36 cellular contexts compared by ENCODE assay signal in genomic region chr2:120460511-120460910, GRCh38.
"Had no signal": no experiment of that assay in that cellular context is flagged by ENCODE, and none has a peak within 500 bp of the region (broad histone marks: within the 10 kb centered on the region; RNA-seq: fewer than 3 reads in every experiment).

No MANE protein-coding gene starts in this region.

- H3K4me1 Mint-ChIP-seq: activated B cell treated with CpG ODN at 0.5 μM for 24 hours; activated CD8-positive, alpha-beta memory T cell treated with anti-CD3 and anti-CD28 coated beads, Interleukin-2, amount 10 ng/mL, durations not matched to agents 7 days and 5 days; activated naive CD4-positive, alpha-beta T cell treated with anti-CD3 and anti-CD28 coated beads, Interleukin-2, amount 50 U/mL, for 24 hours; activated naive CD8-positive, alpha-beta T cell treated with anti-CD3 and anti-CD28 coated beads for 36 hours; activated naive CD8-positive, alpha-beta T cell treated with anti-CD3 and anti-CD28 coated beads, Interleukin-2, amount 50 U/mL, for 24 hours; T-helper 17 cell had no signal

- ATAC-seq: activated CD4-positive, CD25-positive, alpha-beta regulatory T cell treated with anti-CD3 and anti-CD28 coated beads, Interleukin-2, amount 50 U/mL, for 24 hours; activated CD8-positive, alpha-beta memory T cell treated with anti-CD3 and anti-CD28 coated beads, Interleukin-2, amount 10 ng/mL, durations not matched to agents 7 days and 5 days; activated CD8-positive, alpha-beta T cell treated with anti-CD3 and anti-CD28 coated beads, Interleukin-2, amount 10 ng/mL, durations not matched to agents 7 days and 5 days; activated naive CD8-positive, alpha-beta T cell treated with anti-CD3 and anti-CD28 coated beads, Interleukin-2, amount 50 U/mL, for 24 hours; esophagus mucosa; T-helper 17 cell had no signal

- H3K36me3 Mint-ChIP-seq: activated CD4-positive, alpha-beta memory T cell treated with anti-CD3 and anti-CD28 coated beads for 36 hours; activated CD8-positive, alpha-beta memory T cell treated with anti-CD3 and anti-CD28 coated beads, Interleukin-2, amount 10 ng/mL, durations not matched to agents 7 days and 5 days; activated naive CD8-positive, alpha-beta T cell treated with anti-CD3 and anti-CD28 coated beads for 36 hours had no signal

- H3K4me3 ChIP-seq: adrenal gland, ascending aorta, breast epithelium, cardiac muscle cell, coronary artery, dorsolateral prefrontal cortex had no signal

- H3K4me1 ChIP-seq: adrenal gland, ascending aorta, breast epithelium had no signal

- H3K27me3 ChIP-seq: adrenal gland, ascending aorta, breast epithelium had no signal

- DNase-seq: activated B cell treated with CpG ODN at 0.5 μM for 24 hours; activated CD4-positive, alpha-beta memory T cell treated with anti-CD3 and anti-CD28 coated beads for 36 hours; activated CD4-positive, alpha-beta T cell treated with anti-CD3 and anti-CD28 coated beads for 48 hours; activated CD8-positive, alpha-beta memory T cell treated with anti-CD3 and anti-CD28 coated beads, Interleukin-2, amount 10 ng/mL, durations not matched to agents 7 days and 5 days; activated CD8-positive, alpha-beta memory T cell treated with anti-CD3 and anti-CD28 coated beads, Interleukin-2, amount 50 U/mL, for 4 hours; activated CD8-positive, alpha-beta T cell treated with anti-CD3 and anti-CD28 coated beads, Interleukin-2, amount 10 ng/mL, durations not matched to agents 7 days and 5 days; activated effector memory CD4-positive, alpha-beta T cell treated with anti-CD3 and anti-CD28 coated beads, Interleukin-2, amount 50 U/mL, for 16 hours; activated naive CD4-positive, alpha-beta T cell treated with anti-CD3 and anti-CD28 coated beads for 36 hours; activated naive CD8-positive, alpha-beta T cell treated with anti-CD3 and anti-CD28 coated beads for 36 hours; activated naive CD8-positive, alpha-beta T cell treated with anti-CD3 and anti-CD28 coated beads, Interleukin-2, amount 50 U/mL, for 24 hours; activated T-cell treated with anti-CD3 and anti-CD28 coated beads, Interleukin-2, amount 50 U/mL, for 1 hour; activated T-cell treated with anti-CD3 and anti-CD28 coated beads, Interleukin-2, amount 50 U/mL, for 48 hours; adrenal gland; amygdala; central memory CD4-positive, alpha-beta T cell; cerebellar nuclear complex; dorsolateral prefrontal cortex; effector memory CD4-positive, alpha-beta T cell; endodermal cell; foreskin fibroblast; T-helper 1 cell; T-helper 17 cell; T1000; WERI-Rb-1 had no signal

- H3K4me3 Mint-ChIP-seq: activated B cell treated with CpG ODN at 0.5 μM for 24 hours; activated CD4-positive, alpha-beta memory T cell treated with anti-CD3 and anti-CD28 coated beads for 36 hours; activated CD8-positive, alpha-beta memory T cell treated with anti-CD3 and anti-CD28 coated beads, Interleukin-2, amount 10 ng/mL, durations not matched to agents 7 days and 5 days; activated CD8-positive, alpha-beta T cell treated with anti-CD3 and anti-CD28 coated beads, Interleukin-2, amount 10 ng/mL, durations not matched to agents 7 days and 5 days; activated naive CD4-positive, alpha-beta T cell treated with anti-CD3 and anti-CD28 coated beads for 36 hours; activated naive CD4-positive, alpha-beta T cell treated with anti-CD3 and anti-CD28 coated beads, Interleukin-2, amount 50 U/mL, for 24 hours; activated naive CD8-positive, alpha-beta T cell treated with anti-CD3 and anti-CD28 coated beads for 36 hours; activated naive CD8-positive, alpha-beta T cell treated with anti-CD3 and anti-CD28 coated beads, Interleukin-2, amount 50 U/mL, for 24 hours; activated T-helper 1 cell treated with anti-CD3 and anti-CD28 coated beads, Interleukin-12 subunit alpha, Interleukin-12 subunit beta, Interleukin-2, Interleukin-4 antibody, amounts not matched to agents 30 ng/mL and 10 ng/mL and 1 ng/mL, durations not matched to agents 14 hours and 24 hours and 36 hours; brain; dendritic cell treated with granulocyte-macrophage colony-stimulating factor and Interleukin-4, amounts not matched to agents 40 ng/mL and 50 ng/mL, for 4 days; endodermal cell; T-helper 17 cell; T-helper 2 cell treated with Interferon-gamma antibody and Interleukin-4, amounts not matched to agents 5 μg/mL and 100 μg/mL, for 36 hours had no signal

- H3K27me3 Mint-ChIP-seq: activated B cell treated with CpG ODN at 0.5 μM for 24 hours; activated naive CD8-positive, alpha-beta T cell treated with anti-CD3 and anti-CD28 coated beads for 36 hours; brain had no signal

- H3K9me3 Mint-ChIP-seq: activated T-helper 2 cell treated with anti-CD3 and anti-CD28 coated beads, Interferon-gamma antibody, Interleukin-2, Interleukin-4, amounts not matched to agents 10 μg/mL and 5 μg/mL and 100 μg/mL, durations not matched to agents 14 hours and 24 hours and 36 hours; T-helper 2 cell treated with Interferon-gamma antibody and Interleukin-4, amounts not matched to agents 5 μg/mL and 100 μg/mL, for 36 hours had no signal

- H3K36me3 ChIP-seq: adrenal gland, ascending aorta, breast epithelium, cardiac muscle cell, WERI-Rb-1 had no signal

- H3K27ac Mint-ChIP-seq: activated B cell treated with CpG ODN at 0.5 μM for 24 hours; activated CD4-positive, alpha-beta memory T cell treated with anti-CD3 and anti-CD28 coated beads for 36 hours; activated CD8-positive, alpha-beta memory T cell treated with anti-CD3 and anti-CD28 coated beads, Interleukin-2, amount 10 ng/mL, durations not matched to agents 7 days and 5 days; activated CD8-positive, alpha-beta T cell treated with anti-CD3 and anti-CD28 coated beads, Interleukin-2, amount 10 ng/mL, durations not matched to agents 7 days and 5 days; activated naive CD4-positive, alpha-beta T cell treated with anti-CD3 and anti-CD28 coated beads for 36 hours; activated naive CD4-positive, alpha-beta T cell treated with anti-CD3 and anti-CD28 coated beads, Interleukin-2, amount 50 U/mL, for 24 hours; activated naive CD8-positive, alpha-beta T cell treated with anti-CD3 and anti-CD28 coated beads for 36 hours; activated naive CD8-positive, alpha-beta T cell treated with anti-CD3 and anti-CD28 coated beads, Interleukin-2, amount 50 U/mL, for 24 hours; activated T-helper 1 cell treated with anti-CD3 and anti-CD28 coated beads, Interleukin-12 subunit alpha, Interleukin-12 subunit beta, Interleukin-2, Interleukin-4 antibody, amounts not matched to agents 30 ng/mL and 10 ng/mL and 1 ng/mL, durations not matched to agents 14 hours and 24 hours and 36 hours; activated T-helper 2 cell treated with anti-CD3 and anti-CD28 coated beads, Interferon-gamma antibody, Interleukin-2, Interleukin-4, amounts not matched to agents 10 μg/mL and 5 μg/mL and 100 μg/mL, durations not matched to agents 14 hours and 24 hours and 36 hours; dendritic cell treated with granulocyte-macrophage colony-stimulating factor and Interleukin-4, amounts not matched to agents 40 ng/mL and 50 ng/mL, for 4 days; endodermal cell; T-helper 17 cell; T-helper 2 cell treated with Interferon-gamma antibody and Interleukin-4, amounts not matched to agents 5 μg/mL and 100 μg/mL, for 36 hours had no signal

- H3K27ac ChIP-seq: adrenal gland, ascending aorta, breast epithelium, cardiac muscle cell, coronary artery, dorsolateral prefrontal cortex, WERI-Rb-1 had no signal
